ENCODE assay signal across 9 cellular contexts in genomic region chr18:48827321-48828200, GRCh38.
A peak's percentile ranks its signal among the peaks of the same experiment; 100 is the strongest.
DNase-seq lines count a peak whose midpoint lies in the region; ATAC-seq and TF ChIP-seq lines count a peak whose summit lies in the region.
"Had no signal": no experiment of that assay in that cellular context is flagged by ENCODE, and none has a peak within 500 bp of the region (broad histone marks: within the 10 kb centered on the region; RNA-seq: fewer than 3 reads in every experiment).

No MANE protein-coding gene starts in this region.

- intact Hi-C loops in adrenal gland (cut with DNase I), result no loop called here

- ATAC-seq in HG02852 (IDR thresholded peaks at IDR 0.05; ENCODE audit: unreplicated experiment) (no peak), HG03108 (IDR thresholded peaks at IDR 0.05; ENCODE audit: unreplicated experiment) (no peak)

- TF ChIP-seq CTCF in adrenal gland (IDR thresholded peaks at IDR 0.05), result no peak

- no peaks in the 10 kb centered on the region for H3K9me3 ChIP-seq in adrenal gland (replicated peaks in 1 of 3)
- H3K9me3 ChIP-seq in iPS-20b (ENCODE audit: insufficient read depth, low read depth, low read length), result no peaks in the 10 kb centered on the region
- no peaks in the 10 kb centered on the region for H3K9me3 ChIP-seq in subcutaneous abdominal adipose tissue (ENCODE audit: control insufficient read depth in 5 of 5, low read length in 5 of 5)

- TF ChIP-seq POLR2A in adrenal gland (IDR thresholded peaks at IDR 0.05), result no peak

- H3K4me3 ChIP-seq in adrenal gland (no peak overlapping the region), iPS-20b (ENCODE audit: low read length) (peak overlapping the region; percentile 48; the same call in 1 of the 2 replicates), subcutaneous abdominal adipose tissue (ENCODE audit: low read depth in 1 of 5, low read length in 5 of 5) (peak overlapping the region in 1 of 5 donors; percentile 9)

- no peaks in the 10 kb centered on the region for H3K36me3 ChIP-seq in adrenal gland (replicated peaks in 1 of 2)
- no peaks in the 10 kb centered on the region for H3K36me3 ChIP-seq in iPS-20b (ENCODE audit: insufficient read depth, low read depth, low read length)
- H3K36me3 ChIP-seq in subcutaneous abdominal adipose tissue (ENCODE audit: control insufficient read depth in 5 of 5, insufficient read depth in 5 of 5, low read length in 5 of 5), result peaks cover 0 to 13% (median 3%) of the 10 kb centered on the region in 5 donors

- H3K9ac ChIP-seq in iPS-20b (ENCODE audit: low read depth, low read length) (peak overlapping the region; percentile 52; the same call in 1 of the 2 replicates), subcutaneous abdominal adipose tissue (ENCODE audit: low read length in 5 of 5) (no peak overlapping the region)

- H3K27me3 ChIP-seq in adrenal gland (no peaks in the 10 kb centered on the region), iPS-20b (ENCODE audit: insufficient read depth, low read length) (no peaks in the 10 kb centered on the region), subcutaneous abdominal adipose tissue (ENCODE audit: control insufficient read depth in 5 of 5, insufficient read depth in 4 of 5, low read length in 5 of 5) (no peaks in the 10 kb centered on the region)

- H3K4me1 ChIP-seq in adrenal gland (replicated peaks in 1 of 2) (peaks cover 0 to 48% of the 10 kb centered on the region in 2 donors), iPS-20b (ENCODE audit: insufficient read depth, low read length) (peaks cover 36% of the 10 kb centered on the region; the same call in 1 of the 2 replicates), subcutaneous abdominal adipose tissue (ENCODE audit: control insufficient read depth in 5 of 5, insufficient read depth in 5 of 5, low read length in 5 of 5) (peaks cover 10 to 40% (median 34%) of the 10 kb centered on the region in 5 donors)

- DNase-seq in NCI-H2081 (lab: John Stamatoyannopoulos, UW) (peak; percentile 13 to 64), NCI-H2081 treated with DMSO at 0.1 percent for 48 hours (lab: John Stamatoyannopoulos, UW) (no peak), adrenal gland (peak in 4 of 7 donors; percentile 11 to 50 (median 14)), HuH-7.5 (ENCODE audit: low spot score) (no peak)
- DNase-seq: CD4-positive, CD25-positive, alpha-beta regulatory T cell had no signal

- peak overlapping the region in 3 of 5 donors; percentile 5 to 81 (median 50) for H3K27ac ChIP-seq in adrenal gland
- no peak overlapping the region for H3K27ac ChIP-seq in iPS-20b (ENCODE audit: low read length)
- peak overlapping the region; percentile 37 for H3K27ac ChIP-seq in subcutaneous abdominal adipose tissue (ENCODE audit: low read depth, low read length)

- WGBS in adrenal gland, 4 donors, result 60 to 68% (median 63%) methylated on average over 21 of the region's 21 CpGs

Comparison
In these comparisons a context has a peak if more than half of its experiments do, and no peak if none do; other contexts are left out.
1. DNase-seq: peak in NCI-H2081 (2 of 2) and adrenal gland (4 of 7); none in NCI-H2081 treated with DMSO at 0.1 percent for 48 hours (single experiment) and HuH-7.5 (single experiment).